8 cellular contexts compared by ENCODE assay signal in genomic region chr11:86915837-86916236, GRCh38. TPM values are rescaled to one million over a fixed set of nuclear protein-coding genes. Genes with fewer than 3 reads are reported as not detected.
A peak's percentile ranks its signal among the peaks of the same experiment; 100 is the strongest.
DNase-seq lines count a peak whose midpoint lies in the region; ATAC-seq and TF ChIP-seq lines count a peak whose summit lies in the region.
"Not testable (repeated sequence)": the region's sequence is repeated elsewhere in the genome, so short reads cannot be mapped to it uniquely, and the experiment has no call there.

No MANE protein-coding gene starts in this region.

- TF ChIP-seq EP300 in gastroesophageal sphincter (IDR thresholded peaks at IDR 0.05): not testable (repeated sequence)

- peak overlapping the region; percentile 87 for H3K27ac ChIP-seq in A673 (ENCODE audit: low read depth, low read length, poor library complexity, severe bottlenecking)
- H3K27ac ChIP-seq in coronary artery: peak overlapping the region; percentile 62 to 71
- peak overlapping the region in 3 of 4 donors; percentile 17 to 51 (median 48) for H3K27ac ChIP-seq in gastroesophageal sphincter
- H3K27ac ChIP-seq in thyroid gland: peak overlapping the region; percentile 47 to 71 (median 60)

- not testable (repeated sequence) for H3K27me3 ChIP-seq in A673 (replicated peaks; ENCODE audit: insufficient read depth, low read depth, low read length, poor library complexity); gastroesophageal sphincter; thyroid gland

- intact Hi-C loops in A673 (cut with micrococcal nuclease; ENCODE audit: unreplicated experiment): loop anchor here (5.0 kb wide), 2 partner anchors 99 to 244 kb away; partner anchors contain the start of gene ME3
- intact Hi-C loops in thyroid gland (cut with DNase I): not testable (repeated sequence)

- CTCF ChIA-PET in A673 (lab: Charles Lee): interaction anchor here (0.6 kb wide), 1 partner anchor 42 kb away, joined by 3 read pairs; no protein-coding TSS in a partner anchor

- POLR2A ChIA-PET in A673 (lab: Charles Lee; ENCODE audit: low non-redundant PET): not testable (repeated sequence)

- not testable (repeated sequence) for TF ChIP-seq CTCF in A673 (conservative IDR thresholded peaks at IDR 0.05; ENCODE audit: low read depth, low read length); coronary artery (IDR thresholded peaks at IDR 0.05); gastroesophageal sphincter (IDR thresholded peaks at IDR 0.05); thyroid gland (IDR thresholded peaks at IDR 0.05)

- WGBS in gastroesophageal sphincter (ENCODE audit: low coverage in 1 of 2), 2 donors: 36 to 50% methylated on average over 1 of the region's 1 CpG
- WGBS in thyroid gland, 2 donors: 21 to 42% methylated on average over 1 of the region's 1 CpG

- H3K4me3 ChIP-seq in A673 (ENCODE audit: low read depth, low read length, poor library complexity, severe bottlenecking); coronary artery; gastroesophageal sphincter; thyroid gland (replicated peaks in 1 of 3): not testable (repeated sequence)

- TF ChIP-seq POLR2A in gastroesophageal sphincter (IDR thresholded peaks at IDR 0.05); thyroid gland (IDR thresholded peaks at IDR 0.05): not testable (repeated sequence)

- not testable (repeated sequence) for BruUV-seq in A673 (replicated peaks; lab: Mats Ljungman, UMichigan)

- peaks cover 38% of the 10 kb centered on the region for H3K36me3 ChIP-seq in A673 (ENCODE audit: insufficient read depth, low read length, poor library complexity, severe bottlenecking)
- H3K36me3 ChIP-seq in gastroesophageal sphincter, thyroid gland: not testable (repeated sequence)

- peak; percentile 20; the same call in 1 of the 3 replicates for ATAC-seq in SK-N-SH treated with all-trans-retinoic acid at 6 μM for 48 hours
- not testable (repeated sequence) for ATAC-seq in gastroesophageal sphincter

- not testable (repeated sequence) for DNase-seq in A673 (ENCODE audit: low spot score); coronary artery (ENCODE audit: low spot score); thyroid gland
- peak; percentile 51 for DNase-seq in M059J (ENCODE audit: low read depth)
- peak; percentile 41 to 42 for DNase-seq in lung microvascular endothelial cell (ENCODE audit: low read depth in 2 of 2)
- peak; percentile 22 for DNase-seq in renal cortical epithelial cell (ENCODE audit: low read depth)

- peaks cover 52% of the 10 kb centered on the region for H3K4me1 ChIP-seq in A673 (ENCODE audit: insufficient read depth, low read length, poor library complexity, severe bottlenecking)
- peaks cover 0 to 36% (median 11%) of the 10 kb centered on the region in 3 donors for H3K4me1 ChIP-seq in gastroesophageal sphincter
- peaks cover 0 to 14% of the 10 kb centered on the region in 2 donors for H3K4me1 ChIP-seq in thyroid gland

- peaks cover 15% of the 10 kb centered on the region for H3K9me3 ChIP-seq in A673 (ENCODE audit: low read depth, low read length, poor library complexity, severe bottlenecking)
- not testable (repeated sequence) for H3K9me3 ChIP-seq in gastroesophageal sphincter, thyroid gland

RNA-seq across cellular contexts. Expression of gene FZD4, which starts 39.4 kb away (rescaled TPM):
- 82.7 and 89.1 TPM in 2 replicates for total RNA-seq in A673 (2021)
- total RNA-seq in M059J (2014; rRNA removed; shearing (Covaris generic)): 4.4 and 6.8 TPM in 2 replicates
- 10 to 100 TPM; 33.3 to 42.9 (median 34.6) TPM for total RNA-seq in gastroesophageal sphincter
- total RNA-seq in lung microvascular endothelial cell: 97.0 and 133 TPM in 2 replicates
- total RNA-seq in renal cortical epithelial cell: 2.8 and 6.8 TPM in 2 replicates
- total RNA-seq in thyroid gland: 10 to 100 TPM; 32.9 to 70.8 (median 48.0) TPM
